In the genomic region with DNA sequence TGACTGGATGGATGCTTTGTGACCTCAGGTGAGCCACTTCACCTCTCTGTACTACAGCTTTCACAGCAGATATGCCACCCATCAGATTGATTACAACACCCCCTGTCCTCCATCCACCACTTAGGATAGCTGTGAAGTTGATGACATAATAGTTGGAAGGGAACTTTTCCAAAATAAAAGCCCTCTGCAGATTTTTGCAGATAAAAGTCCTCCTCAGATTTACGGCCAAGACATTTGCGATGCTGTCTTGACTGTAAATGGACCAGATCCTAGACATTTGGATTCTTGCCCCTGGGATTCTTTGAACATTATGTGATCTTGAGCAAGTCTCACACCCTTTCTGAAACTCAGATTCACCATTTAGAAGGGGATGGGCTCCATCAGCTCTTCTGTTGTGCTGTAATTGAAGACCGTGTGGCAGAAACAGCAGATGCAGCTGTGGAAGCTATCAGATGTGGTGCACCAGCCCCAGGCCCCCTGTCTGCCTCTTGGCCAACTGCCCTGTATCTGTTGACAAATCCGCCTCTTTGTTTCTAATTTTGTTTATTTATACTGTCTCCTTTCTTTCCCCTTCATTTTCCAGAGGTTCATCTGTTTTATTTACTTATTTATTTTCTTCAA, we compare ENCODE assay signal across 13 cellular contexts.
A peak's percentile ranks its signal among the peaks of the same experiment; 100 is the strongest.
DNase-seq lines count a peak whose midpoint lies in the region; ATAC-seq lines count a peak whose summit lies in the region.
"Had no signal": no experiment of that assay in that cellular context is flagged by ENCODE, and none has a peak within 500 bp of the region (broad histone marks: within the 10 kb centered on the region; RNA-seq: fewer than 3 reads in every experiment).

No MANE protein-coding gene starts in this region.

- DNase-seq in G401 (ENCODE audit: low spot score) (peak; percentile 4), NCI-H345 (lab: John Stamatoyannopoulos, UW) (peak; percentile 78), SHP77 (lab: John Stamatoyannopoulos, UW) (no peak), posterior vena cava (ENCODE audit: low spot score) (no peak)
- no peak for DNase-seq in effector memory CD8-positive, alpha-beta T cell
- DNase-seq in natural killer cell treated with Interleukin-12 subunit alpha and Interleukin-12 subunit beta and Interleukin-15 and Interleukin-18, amount 100 ng/mL, for 72 hours (ENCODE audit: low spot score): no peak
- DNase-seq: activated CD4-positive, alpha-beta memory T cell treated with anti-CD3 and anti-CD28 coated beads for 36 hours; activated naive CD4-positive, alpha-beta T cell treated with anti-CD3 and anti-CD28 coated beads for 36 hours; Karpas-422; NCI-H446 had no signal

- in situ Hi-C loops in G401 (cut with HindIII; ENCODE audit: low sequenced_read_pairs): no loop called here

- H3K36me3 Mint-ChIP-seq in effector memory CD8-positive, alpha-beta T cell (ENCODE audit: insufficient read depth): peaks cover 17% of the 10 kb centered on the region
- peaks cover 9% of the 10 kb centered on the region for H3K36me3 Mint-ChIP-seq in natural killer cell treated with Interleukin-12 subunit alpha and Interleukin-12 subunit beta and Interleukin-15 and Interleukin-18, amount 100 ng/mL, for 72 hours

- H3K27me3 Mint-ChIP-seq in effector memory CD8-positive, alpha-beta T cell: no peaks in the 10 kb centered on the region
- no peaks in the 10 kb centered on the region for H3K27me3 Mint-ChIP-seq in natural killer cell treated with Interleukin-12 subunit alpha and Interleukin-12 subunit beta and Interleukin-15 and Interleukin-18, amount 100 ng/mL, for 72 hours
- H3K27me3 Mint-ChIP-seq: activated CD4-positive, alpha-beta memory T cell treated with anti-CD3 and anti-CD28 coated beads for 36 hours; stimulated activated naive CD8-positive, alpha-beta T cell treated with anti-CD3 and anti-CD28 coated beads, Interleukin-15, Interleukin-2, amounts not matched to agents 100 ng/mL and 50 ng/mL, for 24 hours had no signal

- ATAC-seq in effector memory CD8-positive, alpha-beta T cell (replicated peaks): no peak
- ATAC-seq in natural killer cell treated with Interleukin-12 subunit alpha and Interleukin-12 subunit beta and Interleukin-15 and Interleukin-18, amount 100 ng/mL, for 72 hours: no peak
- ATAC-seq in HG03460 (IDR thresholded peaks at IDR 0.05; ENCODE audit: unreplicated experiment) (no peak), HG03439 (IDR thresholded peaks at IDR 0.05; ENCODE audit: unreplicated experiment) (no peak)

- intact Hi-C loops in posterior vena cava (cut with DNase I): loop anchor here in 1 of 2 donors (5.0 kb wide), 1 partner anchor 235 kb away; no protein-coding TSS in a partner anchor

- peak overlapping the region; percentile 20 to 39 for H3K27ac Mint-ChIP-seq in effector memory CD8-positive, alpha-beta T cell
- H3K27ac Mint-ChIP-seq in natural killer cell treated with Interleukin-12 subunit alpha and Interleukin-12 subunit beta and Interleukin-15 and Interleukin-18, amount 100 ng/mL, for 72 hours: peak overlapping the region; percentile 28 to 64
- H3K27ac Mint-ChIP-seq: activated CD4-positive, alpha-beta memory T cell treated with anti-CD3 and anti-CD28 coated beads for 36 hours; activated naive CD4-positive, alpha-beta T cell treated with anti-CD3 and anti-CD28 coated beads for 36 hours; stimulated activated naive CD8-positive, alpha-beta T cell treated with anti-CD3 and anti-CD28 coated beads, Interleukin-15, Interleukin-2, amounts not matched to agents 100 ng/mL and 50 ng/mL, for 24 hours had no signal

- H3K4me3 Mint-ChIP-seq in effector memory CD8-positive, alpha-beta T cell: no peak overlapping the region
- no peak overlapping the region for H3K4me3 Mint-ChIP-seq in natural killer cell treated with Interleukin-12 subunit alpha and Interleukin-12 subunit beta and Interleukin-15 and Interleukin-18, amount 100 ng/mL, for 72 hours
- H3K4me3 Mint-ChIP-seq: activated CD4-positive, alpha-beta memory T cell treated with anti-CD3 and anti-CD28 coated beads for 36 hours; activated naive CD4-positive, alpha-beta T cell treated with anti-CD3 and anti-CD28 coated beads for 36 hours; stimulated activated naive CD8-positive, alpha-beta T cell treated with anti-CD3 and anti-CD28 coated beads, Interleukin-15, Interleukin-2, amounts not matched to agents 100 ng/mL and 50 ng/mL, for 24 hours had no signal

- peaks cover 12 to 22% of the 10 kb centered on the region in 2 donors for H3K4me1 Mint-ChIP-seq in effector memory CD8-positive, alpha-beta T cell (ENCODE audit: low read depth in 2 of 2)
- peaks cover 13 to 21% of the 10 kb centered on the region in 2 donors for H3K4me1 Mint-ChIP-seq in natural killer cell treated with Interleukin-12 subunit alpha and Interleukin-12 subunit beta and Interleukin-15 and Interleukin-18, amount 100 ng/mL, for 72 hours (ENCODE audit: low read depth in 2 of 2)

- H3K9me3 Mint-ChIP-seq in effector memory CD8-positive, alpha-beta T cell: no peaks in the 10 kb centered on the region
- H3K9me3 Mint-ChIP-seq in natural killer cell treated with Interleukin-12 subunit alpha and Interleukin-12 subunit beta and Interleukin-15 and Interleukin-18, amount 100 ng/mL, for 72 hours: no peaks in the 10 kb centered on the region
- H3K9me3 Mint-ChIP-seq: stimulated activated naive CD8-positive, alpha-beta T cell treated with anti-CD3 and anti-CD28 coated beads, Interleukin-15, Interleukin-2, amounts not matched to agents 100 ng/mL and 50 ng/mL, for 24 hours had no signal

Comparison
In these comparisons a context has a peak if more than half of its experiments do, and no peak if none do; other contexts are left out.
1. DNase-seq: peak in G401 (single experiment) and NCI-H345 (single experiment); none in effector memory CD8-positive, alpha-beta T cell (0 of 3), natural killer cell treated with Interleukin-12 subunit alpha and Interleukin-12 subunit beta and Interleukin-15 and Interleukin-18, amount 100 ng/mL, for 72 hours (single experiment), SHP77 (0 of 2) and posterior vena cava (single experiment).